9 cellular contexts compared by ENCODE assay signal in genomic region chr9:33524431-33524947, GRCh38. TPM values are rescaled to one million over a fixed set of nuclear protein-coding genes. Genes with fewer than 3 reads are reported as not detected.
DNase-seq lines count a peak whose midpoint lies in the region; ATAC-seq and TF ChIP-seq lines count a peak whose summit lies in the region.
"Had no signal": no experiment of that assay in that cellular context is flagged by ENCODE, and none has a peak within 500 bp of the region (broad histone marks: within the 10 kb centered on the region; RNA-seq: fewer than 3 reads in every experiment).

No MANE protein-coding gene starts in this region.

- H3K36me3 ChIP-seq in brain microvascular endothelial cell (replicated peaks) (no peaks in the 10 kb centered on the region), lower lobe of right lung (no peaks in the 10 kb centered on the region)

- H3K27me3 ChIP-seq in brain microvascular endothelial cell (replicated peaks), result no peaks in the 10 kb centered on the region
- H3K27me3 ChIP-seq in lower lobe of right lung (ENCODE audit: low read depth), result peaks cover 66% of the 10 kb centered on the region

- peaks cover 14% of the 10 kb centered on the region for H3K4me1 ChIP-seq in lower lobe of right lung

- H3K27ac ChIP-seq in brain microvascular endothelial cell (no peak overlapping the region), lower lobe of right lung (no peak overlapping the region)

- ATAC-seq in lower lobe of right lung (peak; percentile 23 to 37), GM21576 (IDR thresholded peaks at IDR 0.05; ENCODE audit: unreplicated experiment) (no peak)

- in situ Hi-C loops in brain microvascular endothelial cell (cut with HindIII; ENCODE audit: low pct_ligation_motif_present, low sequenced_read_pairs), result no loop called here

- DNase-seq in D341Med (ENCODE audit: low spot score), result peak; percentile 20
- peak; percentile 69 for DNase-seq in NB4 (ENCODE audit: low read depth)
- DNase-seq in brain microvascular endothelial cell, result no peak
- no peak for DNase-seq in lower lobe of right lung
- no peak for DNase-seq in medulla oblongata (ENCODE audit: extremely low spot score)
- no peak for DNase-seq in activated CD4-positive, CD25-positive, alpha-beta regulatory T cell treated with anti-CD3 and anti-CD28 coated beads, Interleukin-2, amount 50 U/mL, for 72 hours
- DNase-seq in globus pallidus (ENCODE audit: low spot score), result no peak

- H3K4me3 ChIP-seq in NB4 (ENCODE audit: low read depth, low read length) (peak overlapping the region; percentile 85), brain microvascular endothelial cell (ENCODE audit: low read depth, low read length) (peak overlapping the region; percentile 73), lower lobe of right lung (peak overlapping the region; percentile 29)
- H3K4me3 ChIP-seq: lung had no signal

- intact Hi-C loops in lower lobe of right lung (cut with DNase I), result no loop called here

- TF ChIP-seq CTCF in NB4 (IDR thresholded peaks at IDR 0.05; ENCODE audit: low read depth, low read length), result no peak
- TF ChIP-seq CTCF in brain microvascular endothelial cell (IDR thresholded peaks at IDR 0.05; ENCODE audit: low read depth, low read length, missing control alignments), result no peak
- no peak for TF ChIP-seq CTCF in lower lobe of right lung (IDR thresholded peaks at IDR 0.05)

- TF ChIP-seq POLR2A in NB4 (IDR thresholded peaks at IDR 0.05; ENCODE audit: extremely low read depth, insufficient read length), result peak; percentile 53

- no peaks in the 10 kb centered on the region for H3K9me3 ChIP-seq in lower lobe of right lung

RNA-seq across cellular contexts. Expression of gene ANKRD18B, which starts 0.4 kb away (rescaled TPM):
- total RNA-seq in lower lobe of right lung, result 0.65 TPM

RNA-seq across cellular contexts. Expression of gene NOL6, which starts 50.8 kb away (rescaled TPM):
- total RNA-seq in lower lobe of right lung, result 27.6 TPM

Comparison
In these comparisons a context has a peak if more than half of its experiments do, and no peak if none do; other contexts are left out.
1. DNase-seq: peak in D341Med (single experiment) and NB4 (single experiment); none in brain microvascular endothelial cell (single experiment), lower lobe of right lung (single experiment), medulla oblongata (single experiment), activated CD4-positive, CD25-positive, alpha-beta regulatory T cell treated with anti-CD3 and anti-CD28 coated beads, Interleukin-2, amount 50 U/mL, for 72 hours (single experiment) and globus pallidus (single experiment).
2. H3K4me3 ChIP-seq: peak in every context shown above with its lines; median percentile 85 in NB4; 73 in brain microvascular endothelial cell; 29 in lower lobe of right lung.